ENCODE assay signal across 13 cellular contexts in genomic region chr22:35334010-35334409, GRCh38. TPM values are rescaled to one million over a fixed set of nuclear protein-coding genes. Genes with fewer than 3 reads are reported as not detected.
DNase-seq lines count a peak whose midpoint lies in the region; ATAC-seq and TF ChIP-seq lines count a peak whose summit lies in the region.
"Had no signal": no experiment of that assay in that cellular context is flagged by ENCODE, and none has a peak within 500 bp of the region (broad histone marks: within the 10 kb centered on the region; RNA-seq: fewer than 3 reads in every experiment).

No MANE protein-coding gene starts in this region.

- TF ChIP-seq CTCF in H9 (conservative IDR thresholded peaks at IDR 0.05) (no peak), progenitor cell of endocrine pancreas (IDR thresholded peaks at IDR 0.05; ENCODE audit: unreplicated experiment) (no peak), upper lobe of left lung (IDR thresholded peaks at IDR 0.05) (no peak)

- no peaks in the 10 kb centered on the region for H3K79me2 ChIP-seq in H9 (ENCODE audit: insufficient read depth, low read length)
- H3K79me2 ChIP-seq: parathyroid adenoma had no signal

- no peak overlapping the region for H3K4me3 Mint-ChIP-seq in activated CD4-positive, alpha-beta T cell treated with anti-CD3 and anti-CD28 coated beads for 36 hours
- no peak overlapping the region for H3K4me3 Mint-ChIP-seq in H9
- H3K4me3 Mint-ChIP-seq in activated CD4-positive, alpha-beta T cell treated with anti-CD3 and anti-CD28 coated beads, Interleukin-2, amount 10 ng/mL, durations not matched to agents 7 days and 5 days, result no peak overlapping the region
- no peak overlapping the region for H3K4me3 Mint-ChIP-seq in progenitor cell of endocrine pancreas (ENCODE audit: low read depth)

- H2BK20ac ChIP-seq in H9 (ENCODE audit: low read depth, low read length, poor library complexity, severe bottlenecking), result no peak overlapping the region

- no peak overlapping the region for H3K4me2 ChIP-seq in H9 (ENCODE audit: insufficient read depth, insufficient read length, low read length)

- no peak overlapping the region for H2BK12ac ChIP-seq in H9 (ENCODE audit: insufficient read length, low read depth, low read length)

- H2AFZ ChIP-seq in H9 (ENCODE audit: low read length), result no peak overlapping the region
- H2AFZ ChIP-seq: parathyroid adenoma had no signal

- H3K9me3 ChIP-seq in H9 (ENCODE audit: control insufficient read depth, low read depth, low read length) (no peaks in the 10 kb centered on the region), upper lobe of left lung (no peaks in the 10 kb centered on the region)
- H3K9me3 ChIP-seq: thoracic aorta had no signal

- no peak overlapping the region for H2BK120ac ChIP-seq in H9 (ENCODE audit: low read depth, low read length, poor library complexity, severe bottlenecking)

- H3K4ac ChIP-seq in H9 (ENCODE audit: low read depth, low read length), result no peak overlapping the region

- CTCF ChIA-PET in activated CD4-positive, alpha-beta T cell treated with anti-CD3 and anti-CD28 coated beads for 36 hours (lab: Charles Lee), result interaction anchor here (0.6 to 0.8 kb wide), 3 partner anchors 19 to 27 kb away, joined by 3 read pairs; no protein-coding TSS in a partner anchor
- CTCF ChIA-PET in activated CD4-positive, alpha-beta T cell treated with anti-CD3 and anti-CD28 coated beads, Interleukin-2, amount 10 ng/mL, durations not matched to agents 7 days and 5 days (lab: Charles Lee), result interaction anchor here (0.5 to 1.8 kb wide), 7 partner anchors 11 to 545 kb away, joined by 3 to 4 read pairs (median 3); partner anchors contain the start of gene TOM1

- H4K91ac ChIP-seq in H9 (ENCODE audit: insufficient read length, low read depth, low read length), result no peak overlapping the region

- H3K79me1 ChIP-seq in H9 (ENCODE audit: insufficient read depth, low read depth, low read length, poor library complexity, severe bottlenecking), result no peaks in the 10 kb centered on the region

- H3K14ac ChIP-seq in H9 (ENCODE audit: insufficient read depth, low read length), result no peak overlapping the region

- no peaks in the 10 kb centered on the region for H3K23me2 ChIP-seq in H9 (ENCODE audit: insufficient read length, low read depth, low read length, poor library complexity, severe bottlenecking)

- H3K4me3 ChIP-seq in upper lobe of left lung, result no peak overlapping the region
- H3K4me3 ChIP-seq: thoracic aorta had no signal

- H3K4me1 ChIP-seq in H9 (ENCODE audit: insufficient read depth, low read length) (no peaks in the 10 kb centered on the region), upper lobe of left lung (peaks cover 17 to 23% (median 17%) of the 10 kb centered on the region in 4 donors)

- TF ChIP-seq EP300 in upper lobe of left lung (IDR thresholded peaks at IDR 0.05), result no peak

- peak; percentile 66 for DNase-seq in activated CD4-positive, alpha-beta T cell treated with anti-CD3 and anti-CD28 coated beads for 36 hours
- no peak for DNase-seq in activated CD4-positive, alpha-beta T cell treated with anti-CD3 and anti-CD28 coated beads, Interleukin-2, amount 50 U/mL, for 1 hour
- DNase-seq in H9, result no peak
- no peak for DNase-seq in activated CD4-positive, alpha-beta T cell treated with anti-CD3 and anti-CD28 coated beads, Interleukin-2, amount 10 ng/mL, durations not matched to agents 7 days and 5 days
- DNase-seq in progenitor cell of endocrine pancreas (ENCODE audit: low spot score, unreplicated experiment), result no peak
- DNase-seq in iPS-NIHi7 (ENCODE audit: extremely low spot score), result no peak
- no peak for DNase-seq in upper lobe of left lung
- DNase-seq: glutamatergic neuron, NCI-H2171 treated with DMSO at 0.1 percent for 48 hours had no signal

- no peaks in the 10 kb centered on the region for H4K20me1 ChIP-seq in H9 (ENCODE audit: control insufficient read depth, insufficient read depth, insufficient read length)

- no peaks in the 10 kb centered on the region for H3K27me3 Mint-ChIP-seq in activated CD4-positive, alpha-beta T cell treated with anti-CD3 and anti-CD28 coated beads for 36 hours
- H3K27me3 Mint-ChIP-seq in H9 (ENCODE audit: low read depth), result no peaks in the 10 kb centered on the region
- H3K27me3 Mint-ChIP-seq in activated CD4-positive, alpha-beta T cell treated with anti-CD3 and anti-CD28 coated beads, Interleukin-2, amount 10 ng/mL, durations not matched to agents 7 days and 5 days, result no peaks in the 10 kb centered on the region
- H3K27me3 Mint-ChIP-seq in progenitor cell of endocrine pancreas, result no peaks in the 10 kb centered on the region

- H2BK5ac ChIP-seq in H9 (ENCODE audit: insufficient read length, low read length), result no peak overlapping the region

- H3K4me1 Mint-ChIP-seq in activated CD4-positive, alpha-beta T cell treated with anti-CD3 and anti-CD28 coated beads for 36 hours, result peaks cover 32% of the 10 kb centered on the region
- H3K4me1 Mint-ChIP-seq in H9 (peaks cover 9 to 10% of the 10 kb centered on the region in 2 experiments), progenitor cell of endocrine pancreas (ENCODE audit: low read depth) (no peaks in the 10 kb centered on the region)
- peaks cover 42% of the 10 kb centered on the region for H3K4me1 Mint-ChIP-seq in activated CD4-positive, alpha-beta T cell treated with anti-CD3 and anti-CD28 coated beads, Interleukin-2, amount 10 ng/mL, durations not matched to agents 7 days and 5 days

- no peak overlapping the region for H2BK15ac ChIP-seq in H9 (ENCODE audit: low read depth, low read length)

- H3T11ph ChIP-seq in H9 (ENCODE audit: low read length), result no peak overlapping the region

- H3K27ac ChIP-seq in H9 (ENCODE audit: insufficient read length, low read depth, low read length), result no peak overlapping the region
- no peak overlapping the region for H3K27ac ChIP-seq in upper lobe of left lung
- H3K27ac ChIP-seq: parathyroid adenoma, RWPE1, thoracic aorta had no signal

- intact Hi-C loops in activated CD4-positive, alpha-beta T cell treated with anti-CD3 and anti-CD28 coated beads for 36 hours (cut with DNase I, micrococcal nuclease), result loop anchor here in 1 of 2 experiments (5.0 to 10.0 kb wide), 2 partner anchors 37 to 79 kb away; partner anchors contain the start of genes HMGXB4 and TOM1

- POLR2A ChIA-PET in activated CD4-positive, alpha-beta T cell treated with anti-CD3 and anti-CD28 coated beads for 36 hours (lab: Charles Lee), result interaction anchor here (0.9 kb wide), 1 partner anchor 27 kb away, joined by 3 read pairs; no protein-coding TSS in a partner anchor
- POLR2A ChIA-PET in activated CD4-positive, alpha-beta T cell treated with anti-CD3 and anti-CD28 coated beads, Interleukin-2, amount 10 ng/mL, durations not matched to agents 7 days and 5 days (lab: Charles Lee), result interaction anchor here (0.8 kb wide), 1 partner anchor 16 kb away, joined by 6 read pairs; no protein-coding TSS in a partner anchor

- H3K23ac ChIP-seq in H9 (ENCODE audit: insufficient read length, low read depth, low read length), result no peak overlapping the region

- no CpG with 5 or more reads among the region's 9 CpGs for WGBS in H9 (ENCODE audit: extremely low coverage, insufficient read length, low lambda C conversion rate)
- 63 to 70% methylated on average over 7 to 9 of the region's 9 CpGs for WGBS in upper lobe of left lung, 2 donors

- peaks cover 25 to 92% (median 84%) of the 10 kb centered on the region in 4 donors for H3K36me3 ChIP-seq in upper lobe of left lung

- H2AK5ac ChIP-seq in H9 (ENCODE audit: insufficient read length, low read length), result no peak overlapping the region

- peak overlapping the region; percentile 71 for H3K27ac Mint-ChIP-seq in activated CD4-positive, alpha-beta T cell treated with anti-CD3 and anti-CD28 coated beads for 36 hours
- H3K27ac Mint-ChIP-seq in H9 (peak overlapping the region in 2 of 3 experiments; percentile 15 to 22; a peak in 1 of 7 replicates), progenitor cell of endocrine pancreas (peak overlapping the region; percentile 45)
- peak overlapping the region; percentile 41 for H3K27ac Mint-ChIP-seq in activated CD4-positive, alpha-beta T cell treated with anti-CD3 and anti-CD28 coated beads, Interleukin-2, amount 10 ng/mL, durations not matched to agents 7 days and 5 days

- H4K8ac ChIP-seq in H9 (replicated peaks; ENCODE audit: insufficient read length, low read depth, low read length), result no peak overlapping the region

- no peak for TF ChIP-seq POLR2A in upper lobe of left lung (IDR thresholded peaks at IDR 0.05)

- no peak overlapping the region for H4K5ac ChIP-seq in H9 (ENCODE audit: insufficient read length, low read depth, low read length)

- peaks cover 33% of the 10 kb centered on the region for H3K36me3 Mint-ChIP-seq in activated CD4-positive, alpha-beta T cell treated with anti-CD3 and anti-CD28 coated beads for 36 hours (ENCODE audit: low read depth)
- H3K36me3 Mint-ChIP-seq in H9 (ENCODE audit: insufficient read depth in 1 of 3, low read depth in 3 of 3) (peaks cover 19 to 43% (median 38%) of the 10 kb centered on the region in 3 experiments; a peak in 6 of 7 replicates), progenitor cell of endocrine pancreas (ENCODE audit: insufficient read depth) (peaks cover 6% of the 10 kb centered on the region)
- H3K36me3 Mint-ChIP-seq in activated CD4-positive, alpha-beta T cell treated with anti-CD3 and anti-CD28 coated beads, Interleukin-2, amount 10 ng/mL, durations not matched to agents 7 days and 5 days (ENCODE audit: low read depth), result peaks cover 15% of the 10 kb centered on the region

- H3K18ac ChIP-seq in H9 (ENCODE audit: insufficient read length, low read depth, low read length), result no peak overlapping the region

- H3K9ac ChIP-seq in H9 (ENCODE audit: extremely low read depth, insufficient read length, low read length), result no peak overlapping the region
- H3K9ac ChIP-seq: parathyroid adenoma had no signal

- peak; percentile 55 for ATAC-seq in activated CD4-positive, alpha-beta T cell treated with anti-CD3 and anti-CD28 coated beads for 36 hours
- ATAC-seq in upper lobe of left lung (ENCODE audit: low FRiP score in 2 of 2) (no peak), esophagus mucosa (no peak)

- H3K9me3 Mint-ChIP-seq in activated CD4-positive, alpha-beta T cell treated with anti-CD3 and anti-CD28 coated beads for 36 hours (ENCODE audit: low read depth), result no peaks in the 10 kb centered on the region
- H3K9me3 Mint-ChIP-seq in H9, result no peaks in the 10 kb centered on the region
- no peaks in the 10 kb centered on the region for H3K9me3 Mint-ChIP-seq in activated CD4-positive, alpha-beta T cell treated with anti-CD3 and anti-CD28 coated beads, Interleukin-2, amount 10 ng/mL, durations not matched to agents 7 days and 5 days
- H3K9me3 Mint-ChIP-seq in progenitor cell of endocrine pancreas (ENCODE audit: low read depth), result no peaks in the 10 kb centered on the region

- H3K56ac ChIP-seq in H9 (ENCODE audit: insufficient read length, low read depth, low read length), result no peak overlapping the region

- H3K27me3 ChIP-seq in H9 (ENCODE audit: insufficient read depth, low read length) (no peaks in the 10 kb centered on the region), upper lobe of left lung (no peaks in the 10 kb centered on the region)

RNA-seq across cellular contexts. Expression of gene TOM1, which starts 34.3 kb away (rescaled TPM):
- total RNA-seq in activated CD4-positive, alpha-beta T cell treated with anti-CD3 and anti-CD28 coated beads for 36 hours, result 10 to 100 TPM; 23.7 to 29.5 TPM
- total RNA-seq in H9 (2021), result 22.3 and 23.9 TPM in 2 replicates
- total RNA-seq in activated CD4-positive, alpha-beta T cell treated with anti-CD3 and anti-CD28 coated beads, Interleukin-2, amount 10 ng/mL, durations not matched to agents 7 days and 5 days, result 10 to 100 TPM; 30.0 to 37.8 TPM
- 38.2 and 45.3 TPM in 2 replicates for total RNA-seq in progenitor cell of endocrine pancreas
- total RNA-seq in upper lobe of left lung, result 100 to 1,000 TPM in 2 of 6 donors, 10 to 100 TPM in 4; 79.2 to 194 (median 94.6) TPM
- total RNA-seq in esophagus mucosa, result 88.2 TPM

RNA-seq across cellular contexts. Expression of gene HMOX1, which starts 46.9 kb away (rescaled TPM):
- under 1 TPM; 0.30 to 0.61 TPM for total RNA-seq in activated CD4-positive, alpha-beta T cell treated with anti-CD3 and anti-CD28 coated beads for 36 hours
- 22.7 and 25.7 TPM in 2 replicates for total RNA-seq in H9 (2021)
- under 1 TPM; 0.31 to 0.32 TPM for total RNA-seq in activated CD4-positive, alpha-beta T cell treated with anti-CD3 and anti-CD28 coated beads, Interleukin-2, amount 10 ng/mL, durations not matched to agents 7 days and 5 days
- 4.3 and 6.4 TPM in 2 replicates for total RNA-seq in progenitor cell of endocrine pancreas
- total RNA-seq in upper lobe of left lung, result 100 to 1,000 TPM in 1 of 6 donors, 10 to 100 TPM in 5; 22.0 to 306 (median 77.9) TPM
- 27.8 TPM for total RNA-seq in esophagus mucosa

Comparison
In these comparisons a context has a peak if more than half of its experiments do, and no peak if none do; other contexts are left out.
1. H3K27ac Mint-ChIP-seq: peak in every context shown above with its lines; median percentile 71 in activated CD4-positive, alpha-beta T cell treated with anti-CD3 and anti-CD28 coated beads for 36 hours; 45 in progenitor cell of endocrine pancreas; 41 in activated CD4-positive, alpha-beta T cell treated with anti-CD3 and anti-CD28 coated beads, Interleukin-2, amount 10 ng/mL, durations not matched to agents 7 days and 5 days; 18 in H9.